In the genomic region with DNA sequence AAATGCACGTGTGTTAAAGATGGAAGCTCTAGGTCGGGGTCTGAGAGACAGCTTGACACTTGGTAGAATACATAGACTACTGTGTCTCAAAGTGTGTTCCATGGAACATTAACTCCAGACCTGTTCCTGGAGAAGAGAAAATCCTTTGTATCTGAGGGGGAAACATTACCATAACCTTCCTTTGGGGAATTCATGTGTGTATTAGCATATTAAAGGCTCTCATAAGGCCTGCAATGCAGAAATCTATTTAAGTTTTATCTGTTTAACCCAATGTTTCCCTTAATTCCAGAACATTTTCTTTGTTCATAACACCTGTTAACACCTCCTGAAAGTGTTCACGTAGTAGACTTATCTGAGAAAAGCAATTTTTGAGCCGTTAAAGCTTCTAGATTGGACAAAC, we compare ENCODE assay signal across 15 cellular contexts.
DNase-seq lines count a peak whose midpoint lies in the region; ATAC-seq, FAIRE-seq and TF ChIP-seq lines count a peak whose summit lies in the region.
"Had no signal": no experiment of that assay in that cellular context is flagged by ENCODE, and none has a peak within 500 bp of the region (broad histone marks: within the 10 kb centered on the region; RNA-seq: fewer than 3 reads in every experiment).

No MANE protein-coding gene starts in this region.

- no peaks in the 10 kb centered on the region for H3K9me3 Mint-ChIP-seq in Caco-2 (ENCODE audit: unreplicated experiment)
- no peaks in the 10 kb centered on the region for H3K9me3 Mint-ChIP-seq in activated T-helper 17 cell treated with anti-CD3 and anti-CD28 coated beads, Interleukin-2, amount 50 U/mL, for 72 hours
- no peaks in the 10 kb centered on the region for H3K9me3 Mint-ChIP-seq in stimulated activated effector memory CD8-positive, alpha-beta T cell treated with anti-CD3 and anti-CD28 coated beads, Interleukin-12 subunit alpha, Interleukin-12 subunit beta, amount 100 ng/mL, for 72 hours
- H3K9me3 Mint-ChIP-seq: T-helper 2 cell treated with Interferon-gamma antibody and Interleukin-4, amounts not matched to agents 5 μg/mL and 100 μg/mL, for 36 hours had no signal

- H3K27ac Mint-ChIP-seq in Caco-2 (ENCODE audit: unreplicated experiment): peak overlapping the region; percentile 100
- H3K27ac Mint-ChIP-seq in activated T-helper 17 cell treated with anti-CD3 and anti-CD28 coated beads, Interleukin-2, amount 50 U/mL, for 72 hours: peak overlapping the region; percentile 84
- peak overlapping the region; percentile 76 for H3K27ac Mint-ChIP-seq in stimulated activated effector memory CD8-positive, alpha-beta T cell treated with anti-CD3 and anti-CD28 coated beads, Interleukin-12 subunit alpha, Interleukin-12 subunit beta, amount 100 ng/mL, for 72 hours

- no peaks in the 10 kb centered on the region for H3K27me3 ChIP-seq in Caco-2 (replicated peaks; ENCODE audit: control insufficient read depth, insufficient read depth, low read length)
- H3K27me3 ChIP-seq: left lung had no signal

- no peak for ATAC-seq in activated T-helper 17 cell treated with anti-CD3 and anti-CD28 coated beads, Interleukin-2, amount 50 U/mL, for 72 hours (replicated peaks)
- ATAC-seq in stimulated activated effector memory CD8-positive, alpha-beta T cell treated with anti-CD3 and anti-CD28 coated beads, Interleukin-12 subunit alpha, Interleukin-12 subunit beta, amount 100 ng/mL, for 72 hours: no peak
- no peak for ATAC-seq in HG02588 (IDR thresholded peaks at IDR 0.05; ENCODE audit: unreplicated experiment)
- no peak for ATAC-seq in HG02840 (IDR thresholded peaks at IDR 0.05; ENCODE audit: low FRiP score, unreplicated experiment)
- no peak for ATAC-seq in HG03571 (IDR thresholded peaks at IDR 0.05; ENCODE audit: unreplicated experiment)
- no peak for ATAC-seq in HG03025 (IDR thresholded peaks at IDR 0.05; ENCODE audit: low FRiP score, unreplicated experiment)

- CTCF ChIA-PET in Caco-2 (lab: Charles Lee): interaction anchor here (0.9 to 3.3 kb wide), 10 partner anchors 12 to 189 kb away, joined by 3 to 40 read pairs (median 8); a partner anchor contains a TSS

- H3K4me3 Mint-ChIP-seq in Caco-2 (ENCODE audit: unreplicated experiment): no peak overlapping the region
- peak overlapping the region; percentile 75 for H3K4me3 Mint-ChIP-seq in activated T-helper 17 cell treated with anti-CD3 and anti-CD28 coated beads, Interleukin-2, amount 50 U/mL, for 72 hours
- H3K4me3 Mint-ChIP-seq in stimulated activated effector memory CD8-positive, alpha-beta T cell treated with anti-CD3 and anti-CD28 coated beads, Interleukin-12 subunit alpha, Interleukin-12 subunit beta, amount 100 ng/mL, for 72 hours: no peak overlapping the region

- H3K36me3 ChIP-seq in Caco-2 (ENCODE audit: control insufficient read depth, insufficient read depth, low read length) (no peaks in the 10 kb centered on the region), kidney (ENCODE audit: control insufficient read depth in 1 of 2, insufficient read depth in 2 of 2, low read length in 2 of 2) (no peaks in the 10 kb centered on the region)
- H3K36me3 ChIP-seq: left lung had no signal

- H3K4me1 Mint-ChIP-seq in Caco-2 (ENCODE audit: low read depth, unreplicated experiment): peaks cover 29% of the 10 kb centered on the region
- H3K4me1 Mint-ChIP-seq in activated T-helper 17 cell treated with anti-CD3 and anti-CD28 coated beads, Interleukin-2, amount 50 U/mL, for 72 hours: peaks cover 19% of the 10 kb centered on the region
- H3K4me1 Mint-ChIP-seq in stimulated activated effector memory CD8-positive, alpha-beta T cell treated with anti-CD3 and anti-CD28 coated beads, Interleukin-12 subunit alpha, Interleukin-12 subunit beta, amount 100 ng/mL, for 72 hours: peaks cover 21% of the 10 kb centered on the region

- H3K27ac ChIP-seq in kidney (ENCODE audit: low read depth in 2 of 2, low read length in 2 of 2): peak overlapping the region; percentile 74 to 77

- intact Hi-C loops in Caco-2 (cut with micrococcal nuclease; ENCODE audit: unreplicated experiment): no loop called here
- intact Hi-C loops in kidney (cut with DNase I): no loop called here

- TF ChIP-seq CTCF in Caco-2 (IDR thresholded peaks at IDR 0.05; ENCODE audit: insufficient read depth in 1 of 2, low read depth in 1 of 2, low read length in 1 of 2, severe bottlenecking in 1 of 2, unreplicated experiment in 1 of 2): no peak
- TF ChIP-seq CTCF in kidney (IDR thresholded peaks at IDR 0.05; ENCODE audit: borderline replicate concordance, extremely low read depth, insufficient read depth): no peak

- H3K9me3 ChIP-seq in Caco-2 (peaks cover 4% of the 10 kb centered on the region; the same call in 1 of the 2 replicates), kidney (ENCODE audit: control insufficient read depth in 1 of 2, low read length in 2 of 2) (no peaks in the 10 kb centered on the region)
- H3K9me3 ChIP-seq: left lung had no signal

- POLR2A ChIA-PET in Caco-2 (lab: Charles Lee): interaction anchor here (1.6 to 2.4 kb wide), 2 partner anchors 156 to 157 kb away, joined by 17 to 19 read pairs; a partner anchor contains a TSS

- peaks cover 7% of the 10 kb centered on the region for H3K36me3 Mint-ChIP-seq in Caco-2 (ENCODE audit: insufficient read depth, unreplicated experiment)
- H3K36me3 Mint-ChIP-seq in activated T-helper 17 cell treated with anti-CD3 and anti-CD28 coated beads, Interleukin-2, amount 50 U/mL, for 72 hours (ENCODE audit: low read depth): no peaks in the 10 kb centered on the region
- H3K36me3 Mint-ChIP-seq in stimulated activated effector memory CD8-positive, alpha-beta T cell treated with anti-CD3 and anti-CD28 coated beads, Interleukin-12 subunit alpha, Interleukin-12 subunit beta, amount 100 ng/mL, for 72 hours: no peaks in the 10 kb centered on the region

- no peak for DNase-seq in Caco-2
- DNase-seq in kidney: no peak
- no peak for DNase-seq in stimulated activated effector memory CD8-positive, alpha-beta T cell treated with anti-CD3 and anti-CD28 coated beads, Interleukin-12 subunit alpha, Interleukin-12 subunit beta, amount 100 ng/mL, for 72 hours (ENCODE audit: low spot score in 2 of 2)
- DNase-seq: activated CD4-positive, alpha-beta T cell treated with anti-CD3 and anti-CD28 coated beads, Interleukin-2, amount 50 U/mL, for 48 hours; activated gamma-delta T cell; AML-193; DMS79 treated with DMSO at 0.1 percent for 48 hours; left lung; occipital lobe had no signal

- H3K4me3 ChIP-seq in Caco-2 (ENCODE audit: low read depth, low read length): no peak overlapping the region
- H3K4me3 ChIP-seq in kidney (ENCODE audit: low read length in 2 of 2): no peak overlapping the region
- H3K4me3 ChIP-seq: left lung had no signal

- no peak for FAIRE-seq in kidney (lab: Jason Lieb, UNC)

- H3K9ac ChIP-seq in kidney (ENCODE audit: low read length in 2 of 2): no peak overlapping the region

- peaks cover 41% of the 10 kb centered on the region for H3K4me1 ChIP-seq in Caco-2
- peaks cover 7 to 11% of the 10 kb centered on the region in 2 donors for H3K4me1 ChIP-seq in kidney (ENCODE audit: control insufficient read depth in 1 of 2, insufficient read depth in 1 of 2, low read depth in 1 of 2, low read length in 2 of 2)

- BruUV-seq in Caco-2 (replicated peaks; lab: Mats Ljungman, UMichigan): no TSS peak

- H3K27me3 Mint-ChIP-seq in Caco-2 (ENCODE audit: insufficient read depth, unreplicated experiment): no peaks in the 10 kb centered on the region
- no peaks in the 10 kb centered on the region for H3K27me3 Mint-ChIP-seq in activated T-helper 17 cell treated with anti-CD3 and anti-CD28 coated beads, Interleukin-2, amount 50 U/mL, for 72 hours
